In genomic region chr4:100017627-100018310, GRCh38 we compare ENCODE assay signal across 13 cellular contexts.
DNase-seq lines count a peak whose midpoint lies in the region; ATAC-seq and TF ChIP-seq lines count a peak whose summit lies in the region.
"Had no signal": no experiment of that assay in that cellular context is flagged by ENCODE, and none has a peak within 500 bp of the region (broad histone marks: within the 10 kb centered on the region; RNA-seq: fewer than 3 reads in every experiment).

No MANE protein-coding gene starts in this region.

- CTCF ChIA-PET in Calu3 (lab: Charles Lee): interaction anchor here (1.4 kb wide), 2 partner anchors 8 to 19 kb away, joined by 3 to 7 read pairs; no protein-coding TSS in a partner anchor

- H3K4me1 Mint-ChIP-seq in Calu3 (ENCODE audit: low read depth, unreplicated experiment): peaks cover 11% of the 10 kb centered on the region

- BruUV-seq in Calu3 (replicated peaks; lab: Mats Ljungman, UMichigan): no TSS peak

- ATAC-seq in GM18517 (IDR thresholded peaks at IDR 0.05; ENCODE audit: unreplicated experiment): peak; percentile 77
- peak; percentile 88 for ATAC-seq in GM21619 (IDR thresholded peaks at IDR 0.05; ENCODE audit: unreplicated experiment)
- peak; percentile 91 for ATAC-seq in HG03378 (IDR thresholded peaks at IDR 0.05; ENCODE audit: unreplicated experiment)

- DNase-seq in fibroblast of villous mesenchyme (ENCODE audit: low read depth) (peak; percentile 22), Calu3 (no peak), NCI-H774 (lab: John Stamatoyannopoulos, UW) (no peak)
- DNase-seq in stimulated activated CD4-positive, alpha-beta T cell treated with anti-CD3 and anti-CD28 coated beads, Interleukin-2, amount 100 ng/mL, for 24 hours: no peak
- DNase-seq in effector CD8-positive, alpha-beta T cell (lab: John Stamatoyannopoulos, UW): no peak
- DNase-seq: cortex of kidney, DMS 273 treated with DMSO at 0.1 percent for 48 hours, NCI-H146, T-helper 9 cell had no signal

- no peak overlapping the region for H3K4me3 Mint-ChIP-seq in Calu3 (ENCODE audit: low read depth, unreplicated experiment)

- no peak for TF ChIP-seq CTCF in fibroblast of villous mesenchyme (IDR thresholded peaks at IDR 0.05; ENCODE audit: insufficient read depth, low read depth, low read length)
- no peak for TF ChIP-seq CTCF in Calu3 (IDR thresholded peaks at IDR 0.05; ENCODE audit: unreplicated experiment)

- H3K4me3 ChIP-seq in fibroblast of villous mesenchyme (ENCODE audit: low read depth, low read length): no peak overlapping the region
- H3K4me3 ChIP-seq: skin epidermis had no signal

- no peaks in the 10 kb centered on the region for H3K27me3 Mint-ChIP-seq in Calu3 (ENCODE audit: unreplicated experiment)

- H3K9me3 Mint-ChIP-seq in Calu3 (ENCODE audit: low read depth, unreplicated experiment): peaks cover 5% of the 10 kb centered on the region

- H3K27ac Mint-ChIP-seq in Calu3 (ENCODE audit: unreplicated experiment): no peak overlapping the region

- no peaks in the 10 kb centered on the region for H3K36me3 Mint-ChIP-seq in Calu3 (ENCODE audit: insufficient read depth, unreplicated experiment)

- intact Hi-C loops in Calu3 (cut with micrococcal nuclease; ENCODE audit: unreplicated experiment): no loop called here
